ENCODE assay signal across 11 cellular contexts in the genomic region with DNA sequence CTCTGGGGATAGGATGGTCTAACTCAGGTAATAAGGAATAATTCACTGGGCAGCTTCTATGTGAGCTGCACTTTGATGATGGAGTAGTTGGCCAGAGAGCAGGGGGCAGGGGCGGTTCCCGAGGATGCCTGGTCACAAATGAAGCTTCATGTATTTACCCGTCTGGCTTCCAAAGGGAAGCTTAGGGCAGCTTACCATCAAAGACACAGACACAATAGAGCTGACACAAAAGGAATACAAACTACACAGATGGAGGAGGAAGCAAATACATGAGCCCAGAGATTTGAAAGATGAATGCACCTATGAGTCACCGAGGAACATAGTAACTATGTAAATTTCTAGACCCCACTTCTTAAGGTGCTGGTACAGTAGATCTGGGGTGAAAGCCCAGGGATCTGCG. TPM values are rescaled to one million over a fixed set of nuclear protein-coding genes. Genes with fewer than 3 reads are reported as not detected.
DNase-seq lines count a peak whose midpoint lies in the region; TF ChIP-seq lines count a peak whose summit lies in the region.
"Had no signal": no experiment of that assay in that cellular context is flagged by ENCODE, and none has a peak within 500 bp of the region (broad histone marks: within the 10 kb centered on the region; RNA-seq: fewer than 3 reads in every experiment).

No MANE protein-coding gene starts in this region.

- H3K27me3 Mint-ChIP-seq in Caco-2 (ENCODE audit: insufficient read depth, unreplicated experiment): no peaks in the 10 kb centered on the region

- intact Hi-C loops in Caco-2 (cut with micrococcal nuclease; ENCODE audit: unreplicated experiment) (no loop called here), PC-9 (cut with micrococcal nuclease; ENCODE audit: unreplicated experiment) (no loop called here)

- H3K9me3 ChIP-seq in Caco-2 (no peaks in the 10 kb centered on the region), HAP-1 (no peaks in the 10 kb centered on the region), esophagus (ENCODE audit: control insufficient read depth in 2 of 2, insufficient read depth in 1 of 2, low read depth in 1 of 2, low read length in 1 of 2) (no peaks in the 10 kb centered on the region), PC-9 (ENCODE audit: insufficient read depth, low read depth) (no peaks in the 10 kb centered on the region), tibial nerve (no peaks in the 10 kb centered on the region)
- H3K9me3 ChIP-seq: A549, BE2C had no signal

- no peaks in the 10 kb centered on the region for H3K36me3 ChIP-seq in Caco-2 (ENCODE audit: control insufficient read depth, insufficient read depth, low read length)
- no peaks in the 10 kb centered on the region for H3K36me3 ChIP-seq in HAP-1 (replicated peaks)
- no peaks in the 10 kb centered on the region for H3K36me3 ChIP-seq in esophagus (ENCODE audit: control insufficient read depth in 2 of 2, insufficient read depth in 2 of 2, low read length in 1 of 2)
- H3K36me3 ChIP-seq in PC-9 (ENCODE audit: low read depth): no peaks in the 10 kb centered on the region
- no peaks in the 10 kb centered on the region for H3K36me3 ChIP-seq in tibial nerve
- H3K36me3 ChIP-seq: BE2C had no signal

- H3K4me3 Mint-ChIP-seq in Caco-2 (ENCODE audit: unreplicated experiment): no peak overlapping the region
- H3K4me3 Mint-ChIP-seq: CD8-positive, alpha-beta memory T cell; HFFc6 had no signal

- H3K27me3 ChIP-seq in Caco-2 (replicated peaks; ENCODE audit: control insufficient read depth, insufficient read depth, low read length) (no peaks in the 10 kb centered on the region), HAP-1 (ENCODE audit: low read depth) (peaks cover 5% of the 10 kb centered on the region; the same call in 1 of the 2 replicates), esophagus (ENCODE audit: control insufficient read depth in 1 of 2, insufficient read depth in 2 of 2, low read length in 2 of 2) (no peaks in the 10 kb centered on the region), PC-9 (ENCODE audit: insufficient read depth, low read depth) (no peaks in the 10 kb centered on the region), tibial nerve (no peaks in the 10 kb centered on the region)
- H3K27me3 ChIP-seq: BE2C had no signal

- H3K4me1 ChIP-seq in Caco-2 (peaks cover 43% of the 10 kb centered on the region), HAP-1 (peaks cover 6% of the 10 kb centered on the region; the same call in 1 of the 2 replicates), esophagus (ENCODE audit: control insufficient read depth in 2 of 2, insufficient read depth in 2 of 2, low read length in 1 of 2) (peaks cover 0 to 4% of the 10 kb centered on the region in 2 donors), PC-9 (replicated peaks; ENCODE audit: insufficient read depth) (peaks cover 34% of the 10 kb centered on the region), tibial nerve (no peaks in the 10 kb centered on the region)
- H3K4me1 ChIP-seq: A549, BE2C had no signal

- no peaks in the 10 kb centered on the region for H3K9me3 Mint-ChIP-seq in Caco-2 (ENCODE audit: unreplicated experiment)
- H3K9me3 Mint-ChIP-seq: CD8-positive, alpha-beta memory T cell; HFFc6 had no signal

- no peaks in the 10 kb centered on the region for H3K9me2 ChIP-seq in PC-9 (ENCODE audit: insufficient read depth)

- in situ Hi-C loops in HAP-1 (cut with MboI; ENCODE audit: low sequenced_read_pairs): no loop called here

- H3K27ac Mint-ChIP-seq in Caco-2 (ENCODE audit: unreplicated experiment): peak overlapping the region; percentile 67
- H3K27ac Mint-ChIP-seq: HFFc6 had no signal

- DNase-seq in Caco-2: no peak
- DNase-seq in HAP-1 (ENCODE audit: low spot score in 2 of 2): peak; percentile 50 to 51
- no peak for DNase-seq in PC-9
- no peak for DNase-seq in tibial nerve (ENCODE audit: low spot score in 2 of 2)
- DNase-seq in foreskin melanocyte: no peak
- DNase-seq: BE2C; CD8-positive, alpha-beta memory T cell; HCEC 1CT; HFFc6 had no signal

- H3K79me2 ChIP-seq in PC-9 (ENCODE audit: low read depth): no peaks in the 10 kb centered on the region

- TF ChIP-seq EP300 in tibial nerve (IDR thresholded peaks at IDR 0.05): no peak

- BruUV-seq in Caco-2 (replicated peaks; lab: Mats Ljungman, UMichigan) (no TSS peak), PC-9 (replicated peaks; lab: Mats Ljungman, UMichigan) (no TSS peak)

- H3K4me3 ChIP-seq in Caco-2 (ENCODE audit: low read depth, low read length): no peak overlapping the region
- no peak overlapping the region for H3K4me3 ChIP-seq in HAP-1
- H3K4me3 ChIP-seq in esophagus (ENCODE audit: low read depth in 1 of 2, low read length in 2 of 2): no peak overlapping the region
- no peak overlapping the region for H3K4me3 ChIP-seq in PC-9
- no peak overlapping the region for H3K4me3 ChIP-seq in tibial nerve
- H3K4me3 ChIP-seq: A549 had no signal

- H3K27ac ChIP-seq in esophagus (ENCODE audit: low read depth in 2 of 2, low read length in 1 of 2) (peak overlapping the region; percentile 48 to 76), PC-9 (no peak overlapping the region), tibial nerve (no peak overlapping the region)
- H3K27ac ChIP-seq: A549 had no signal

- 48 to 56% methylated on average over 5 of the region's 5 CpGs for WGBS in esophagus, 2 donors
- whole genome bisulfite sequencing in tibial nerve, 2 donors: 76 to 78% methylated on average over 5 of the region's 5 CpGs

- POLR2A ChIA-PET in Caco-2 (lab: Charles Lee): interaction anchor here (0.6 kb wide), 1 partner anchor 22 kb away, joined by 3 read pairs; no protein-coding TSS in a partner anchor
- POLR2A ChIA-PET in PC-9 (lab: Charles Lee; ENCODE audit: unreplicated experiment): interaction anchor here (0.5 kb wide), 1 partner anchor 64 kb away, joined by 3 read pairs; no protein-coding TSS in a partner anchor

- no peak for TF ChIP-seq POLR2A in tibial nerve (IDR thresholded peaks at IDR 0.05)

- H4K20me1 ChIP-seq in PC-9 (ENCODE audit: insufficient read depth): no peaks in the 10 kb centered on the region

- no peak for TF ChIP-seq CTCF in Caco-2 (IDR thresholded peaks at IDR 0.05; ENCODE audit: insufficient read depth in 1 of 2, low read depth in 1 of 2, low read length in 1 of 2, severe bottlenecking in 1 of 2, unreplicated experiment in 1 of 2)
- TF ChIP-seq CTCF in PC-9 (conservative IDR thresholded peaks at IDR 0.05): no peak
- no peak for TF ChIP-seq CTCF in tibial nerve (IDR thresholded peaks at IDR 0.05)

- H3K4me2 ChIP-seq in PC-9: no peak overlapping the region
- H3K4me2 ChIP-seq: A549 had no signal

- H3F3A ChIP-seq in PC-9 (ENCODE audit: insufficient read depth, low read depth): peaks cover 14% of the 10 kb centered on the region; the same call in 1 of the 2 replicates

- H3K4me1 Mint-ChIP-seq in Caco-2 (ENCODE audit: low read depth, unreplicated experiment): peaks cover 33% of the 10 kb centered on the region
- H3K4me1 Mint-ChIP-seq: CD8-positive, alpha-beta memory T cell had no signal

- CTCF ChIA-PET in Caco-2 (lab: Charles Lee): no interaction called here
- CTCF ChIA-PET in PC-9 (lab: Charles Lee): no interaction called here

- no peaks in the 10 kb centered on the region for H3K36me3 Mint-ChIP-seq in Caco-2 (ENCODE audit: insufficient read depth, unreplicated experiment)
- H3K36me3 Mint-ChIP-seq: CD8-positive, alpha-beta memory T cell had no signal

- no peak overlapping the region for H2AFZ ChIP-seq in PC-9

RNA-seq across cellular contexts. Expression of a gene that starts 8.7 kb away (rescaled TPM):
- total RNA-seq in Caco-2 (2022): 187 and 198 TPM in 2 replicates
- 10 to 100 TPM; 68.6 to 90.9 TPM for polyA plus RNA-seq in esophagus
- total RNA-seq in PC-9 (2021): 82.5 and 137 TPM in 2 replicates
- total RNA-seq in tibial nerve: 10 to 100 TPM; 60.5 to 72.1 (median 65.5) TPM
- total RNA-seq: CD8-positive, alpha-beta memory T cell had no signal
- polyA plus RNA-seq: CD8-positive, alpha-beta memory T cell had no signal

Comparison
In these comparisons a context has a peak if more than half of its experiments do, and no peak if none do; other contexts are left out.
1. DNase-seq: peak in HAP-1 (2 of 2); none in Caco-2 (0 of 2), PC-9 (0 of 2), tibial nerve (0 of 2) and foreskin melanocyte (single experiment).
2. H3K27ac ChIP-seq: peak in esophagus (2 of 2); none in PC-9 (single experiment) and tibial nerve (0 of 4).